ENCODE assay signal across 29 cellular contexts in the genomic region with DNA sequence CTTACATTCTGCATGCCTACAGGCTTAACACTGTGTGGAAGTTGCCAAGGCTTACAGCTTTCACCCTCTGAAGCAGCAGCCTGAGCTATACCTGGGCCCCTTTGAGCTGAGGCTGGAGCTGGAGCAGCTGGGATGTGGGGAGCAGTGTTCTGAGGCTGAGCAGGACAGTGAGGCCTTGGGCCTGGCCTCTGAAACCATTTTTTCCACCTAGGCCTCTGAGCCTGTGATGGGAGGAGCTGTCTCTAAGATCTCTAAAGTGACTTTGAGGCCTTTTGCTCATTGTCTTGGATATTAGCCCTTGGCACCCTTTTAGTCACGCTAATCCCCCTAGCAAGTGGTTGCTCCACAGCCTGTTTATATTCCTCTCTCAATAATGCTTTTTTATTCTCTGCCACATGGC.
"Had no signal": no experiment of that assay in that cellular context is flagged by ENCODE, and none has a peak within 500 bp of the region (broad histone marks: within the 10 kb centered on the region; RNA-seq: fewer than 3 reads in every experiment).

No MANE protein-coding gene starts in this region.

- H3K4me3 ChIP-seq: body of pancreas, esophagus squamous epithelium, gastroesophageal sphincter, heart right ventricle had no signal

- H3K27ac Mint-ChIP-seq: activated B cell treated with CpG ODN at 0.5 μM for 24 hours; activated CD8-positive, alpha-beta T cell treated with anti-CD3 and anti-CD28 coated beads for 36 hours; activated naive CD4-positive, alpha-beta T cell treated with anti-CD3 and anti-CD28 coated beads, Interleukin-2, amount 50 U/mL, for 24 hours; activated naive CD8-positive, alpha-beta T cell treated with anti-CD3 and anti-CD28 coated beads, Interleukin-2, amount 10 ng/mL, durations not matched to agents 7 days and 5 days; activated T-helper 17 cell treated with anti-CD3 and anti-CD28 coated beads, Interleukin-2, amount 50 U/mL, for 72 hours; T-helper 17 cell; T-helper 2 cell treated with Interferon-gamma antibody and Interleukin-4, amounts not matched to agents 5 μg/mL and 100 μg/mL, for 36 hours had no signal

- ATAC-seq: activated CD4-positive, CD25-positive, alpha-beta regulatory T cell treated with anti-CD3 and anti-CD28 coated beads, Interleukin-2, amount 50 U/mL, for 24 hours; activated CD8-positive, alpha-beta T cell treated with anti-CD3 and anti-CD28 coated beads for 36 hours; activated T-cell treated with anti-CD3 and anti-CD28 coated beads, Interleukin-2, amount 50 U/mL, for 4 hours; activated T-helper 17 cell treated with anti-CD3 and anti-CD28 coated beads, Interleukin-2, amount 50 U/mL, for 72 hours; body of pancreas; gastroesophageal sphincter; heart right ventricle; T-helper 17 cell had no signal

- H3K36me3 Mint-ChIP-seq: activated naive CD4-positive, alpha-beta T cell treated with anti-CD3 and anti-CD28 coated beads, Interleukin-2, amount 50 U/mL, for 24 hours had no signal

- H3K4me1 ChIP-seq: body of pancreas, esophagus squamous epithelium had no signal

- H3K27ac ChIP-seq: body of pancreas, esophagus squamous epithelium, gastroesophageal sphincter, heart right ventricle, WERI-Rb-1 had no signal

- H3K9me3 Mint-ChIP-seq: activated T-cell treated with anti-CD3 and anti-CD28 coated beads, Interleukin-2, amount 50 U/mL, for 4 hours had no signal

- H3K27me3 ChIP-seq: body of pancreas, esophagus squamous epithelium, gastroesophageal sphincter, heart right ventricle had no signal

- H3K4me1 Mint-ChIP-seq: activated B cell treated with CpG ODN at 0.5 μM for 24 hours; activated naive CD4-positive, alpha-beta T cell treated with anti-CD3 and anti-CD28 coated beads, Interleukin-2, amount 50 U/mL, for 24 hours; activated T-helper 17 cell treated with anti-CD3 and anti-CD28 coated beads, Interleukin-2, amount 50 U/mL, for 72 hours had no signal

- H3K9me3 ChIP-seq: body of pancreas, gastroesophageal sphincter had no signal

- H3K4me3 Mint-ChIP-seq: activated B cell treated with CpG ODN at 0.5 μM for 24 hours; activated CD8-positive, alpha-beta T cell treated with anti-CD3 and anti-CD28 coated beads for 36 hours; activated naive CD4-positive, alpha-beta T cell treated with anti-CD3 and anti-CD28 coated beads, Interleukin-2, amount 50 U/mL, for 24 hours; activated naive CD8-positive, alpha-beta T cell treated with anti-CD3 and anti-CD28 coated beads, Interleukin-2, amount 10 ng/mL, durations not matched to agents 7 days and 5 days; activated T-cell treated with anti-CD3 and anti-CD28 coated beads, Interleukin-2, amount 50 U/mL, for 4 hours; activated T-helper 17 cell treated with anti-CD3 and anti-CD28 coated beads, Interleukin-2, amount 50 U/mL, for 72 hours; T-helper 17 cell; T-helper 2 cell treated with Interferon-gamma antibody and Interleukin-4, amounts not matched to agents 5 μg/mL and 100 μg/mL, for 36 hours had no signal

- DNase-seq: activated B cell treated with CpG ODN at 0.5 μM for 24 hours; activated CD4-positive, alpha-beta T cell treated with anti-CD3 and anti-CD28 coated beads for 48 hours; activated CD4-positive, alpha-beta T cell treated with anti-CD3 and anti-CD28 coated beads, Interleukin-2, amount 50 U/mL, for 1 hour; activated CD4-positive, alpha-beta T cell treated with anti-CD3 and anti-CD28 coated beads, Interleukin-2, amount 50 U/mL, for 48 hours; activated CD8-positive, alpha-beta memory T cell treated with anti-CD3 and anti-CD28 coated beads for 24 hours; activated CD8-positive, alpha-beta T cell treated with anti-CD3 and anti-CD28 coated beads for 36 hours; activated effector memory CD4-positive, alpha-beta T cell treated with Interleukin-2 at 50 U/mL for 16 hours; activated gamma-delta T cell treated with Interleukin-2 at 50 U/mL for 16 hours; activated naive CD4-positive, alpha-beta T cell treated with Interleukin-2 at 50 U/mL for 16 hours; activated naive CD8-positive, alpha-beta T cell treated with anti-CD3 and anti-CD28 coated beads, Interleukin-2, amount 10 ng/mL, durations not matched to agents 7 days and 5 days; activated T-cell treated with anti-CD3 and anti-CD28 coated beads, Interleukin-2, amount 50 U/mL, for 4 hours; amniotic stem cell; anterior cingulate cortex; body of pancreas; caudate nucleus; cortex of kidney; effector CD8-positive, alpha-beta T cell; esophagus squamous epithelium; foreskin melanocyte; heart right ventricle; T-helper 1 cell; T-helper 17 cell; T1000; WERI-Rb-1 had no signal

- H3K27me3 Mint-ChIP-seq: activated B cell treated with CpG ODN at 0.5 μM for 24 hours; activated CD8-positive, alpha-beta T cell treated with anti-CD3 and anti-CD28 coated beads for 36 hours; activated T-helper 17 cell treated with anti-CD3 and anti-CD28 coated beads, Interleukin-2, amount 50 U/mL, for 72 hours had no signal

- H3K36me3 ChIP-seq: esophagus squamous epithelium, gastroesophageal sphincter, heart right ventricle, WERI-Rb-1 had no signal
